Comparison of ENCODE assay signal across 8 cellular contexts in genomic region chr5:178279723-178280438, GRCh38. TPM values are rescaled to one million over a fixed set of nuclear protein-coding genes. Genes with fewer than 3 reads are reported as not detected.
A peak's percentile ranks its signal among the peaks of the same experiment; 100 is the strongest.
DNase-seq lines count a peak whose midpoint lies in the region; ATAC-seq and TF ChIP-seq lines count a peak whose summit lies in the region.

No MANE protein-coding gene starts in this region.

- TF ChIP-seq CTCF in GM20000 (IDR thresholded peaks at IDR 0.05; ENCODE audit: extremely low read depth, missing control alignments): peak; percentile 90

- DNase-seq in Ammon's horn (ENCODE audit: low spot score) (peak; percentile 94), GM20000 (ENCODE audit: low spot score) (peak; percentile 87), NCI-H146 (lab: John Stamatoyannopoulos, UW) (peak; percentile 58), cerebellum (ENCODE audit: low spot score) (peak; percentile 94), kidney tubule cell (ENCODE audit: low spot score) (peak; percentile 78)
- peak; percentile 79 for DNase-seq in activated CD4-positive, CD25-positive, alpha-beta regulatory T cell treated with anti-CD3 and anti-CD28 coated beads, Interleukin-2, amount 50 U/mL, for 72 hours
- DNase-seq in stimulated activated CD4-positive, alpha-beta T cell treated with anti-CD3 and anti-CD28 coated beads, Interleukin-2, amount 100 ng/mL, for 24 hours: peak; percentile 69 to 77

- no peak for ATAC-seq in GM18502 (IDR thresholded peaks at IDR 0.05; ENCODE audit: poor library complexity, unreplicated experiment)

RNA-seq across cellular contexts. Expression of gene PHYKPL, which starts 47.3 kb away (rescaled TPM):
- 32.4 TPM for total RNA-seq in cerebellum
